Comparison of ENCODE assay signal across 13 cellular contexts in genomic region chr2:11187083-11187619, GRCh38.
DNase-seq lines count a peak whose midpoint lies in the region; ATAC-seq and TF ChIP-seq lines count a peak whose summit lies in the region.
"Had no signal": no experiment of that assay in that cellular context is flagged by ENCODE, and none has a peak within 500 bp of the region (broad histone marks: within the 10 kb centered on the region; RNA-seq: fewer than 3 reads in every experiment).

No MANE protein-coding gene starts in this region.

- no peaks in the 10 kb centered on the region for H3K9me3 Mint-ChIP-seq in dendritic cell treated with granulocyte-macrophage colony-stimulating factor and Interleukin-4, amounts not matched to agents 40 ng/mL and 50 ng/mL, for 4 days

- no peak overlapping the region for H3K4me3 ChIP-seq in NB4 (ENCODE audit: low read depth, low read length)
- H3K4me3 ChIP-seq: ovary had no signal

- intact Hi-C loops in dendritic cell treated with granulocyte-macrophage colony-stimulating factor and Interleukin-4, amounts not matched to agents 40 ng/mL and 50 ng/mL, for 4 days (cut with micrococcal nuclease), result loop anchor here (10.0 kb wide), 1 partner anchor 52 kb away; a partner anchor contains a TSS

- ATAC-seq in GM18909 (IDR thresholded peaks at IDR 0.05; ENCODE audit: poor library complexity, unreplicated experiment), result no peak

- DNase-seq in CD1c-positive myeloid dendritic cell (ENCODE audit: extremely low spot score), result peak; percentile 65
- peak; percentile 33 for DNase-seq in NB4 (ENCODE audit: low read depth)
- DNase-seq in non-pigmented ciliary epithelial cell (ENCODE audit: low read depth), result peak; percentile 37
- no peak for DNase-seq in DMS53 treated with DMSO at 0.1 percent for 48 hours (lab: John Stamatoyannopoulos, UW; ENCODE audit: unreplicated experiment)
- no peak for DNase-seq in NCI-H510A treated with DMSO at 0.1 percent for 48 hours (lab: John Stamatoyannopoulos, UW)
- no peak for DNase-seq in Ammon's horn (ENCODE audit: low spot score)
- DNase-seq: activated CD4-positive, alpha-beta T cell treated with anti-CD3 and anti-CD28 coated beads for 48 hours; activated effector memory CD4-positive, alpha-beta T cell treated with Interleukin-2 at 50 U/mL for 16 hours; NCI-H2029 treated with DMSO at 0.1 percent for 48 hours; ovary; T-helper 1 cell had no signal

- peak overlapping the region; percentile 52 for H3K27ac Mint-ChIP-seq in dendritic cell treated with granulocyte-macrophage colony-stimulating factor and Interleukin-4, amounts not matched to agents 40 ng/mL and 50 ng/mL, for 4 days

- no peaks in the 10 kb centered on the region for H3K4me1 Mint-ChIP-seq in dendritic cell treated with granulocyte-macrophage colony-stimulating factor and Interleukin-4, amounts not matched to agents 40 ng/mL and 50 ng/mL, for 4 days (ENCODE audit: low read depth)

- TF ChIP-seq POLR2A in NB4 (IDR thresholded peaks at IDR 0.05; ENCODE audit: extremely low read depth, insufficient read length), result no peak

- no peaks in the 10 kb centered on the region for H3K27me3 Mint-ChIP-seq in dendritic cell treated with granulocyte-macrophage colony-stimulating factor and Interleukin-4, amounts not matched to agents 40 ng/mL and 50 ng/mL, for 4 days

- H3K4me3 Mint-ChIP-seq in dendritic cell treated with granulocyte-macrophage colony-stimulating factor and Interleukin-4, amounts not matched to agents 40 ng/mL and 50 ng/mL, for 4 days, result no peak overlapping the region

- TF ChIP-seq CTCF in NB4 (IDR thresholded peaks at IDR 0.05; ENCODE audit: low read depth, low read length), result no peak

- H3K36me3 Mint-ChIP-seq in dendritic cell treated with granulocyte-macrophage colony-stimulating factor and Interleukin-4, amounts not matched to agents 40 ng/mL and 50 ng/mL, for 4 days (ENCODE audit: low read depth), result peaks cover 48% of the 10 kb centered on the region

Comparison
In these comparisons a context has a peak if more than half of its experiments do, and no peak if none do; other contexts are left out.
1. DNase-seq: peak in CD1c-positive myeloid dendritic cell (single experiment), NB4 (single experiment) and non-pigmented ciliary epithelial cell (single experiment); none in DMS53 treated with DMSO at 0.1 percent for 48 hours (single experiment), NCI-H510A treated with DMSO at 0.1 percent for 48 hours (single experiment) and Ammon's horn (single experiment).